Comparison of ENCODE assay signal across 2 cellular contexts in genomic region chr3:126536126-126536525, GRCh38.
TF ChIP-seq lines count a peak whose summit lies in the region.

No MANE protein-coding gene starts in this region.

TF ChIP-seq in WTC11, 78 proteins besides CTCF, POLR2A, EP300 and RAD21:
- TF ChIP-seq ZNF232 (CRISPR knock-in tag; IDR thresholded peaks at IDR 0.05) (no peak), PRRX2 (CRISPR knock-in tag; IDR thresholded peaks at IDR 0.05) (no peak), SOX15 (CRISPR knock-in tag; IDR thresholded peaks at IDR 0.05) (no peak), ZSCAN18 (CRISPR knock-in tag; IDR thresholded peaks at IDR 0.05) (no peak), OVOL2 (CRISPR knock-in tag; IDR thresholded peaks at IDR 0.05; ENCODE audit: borderline replicate concordance) (no peak), TCF7 (CRISPR knock-in tag; IDR thresholded peaks at IDR 0.05; ENCODE audit: low read depth) (no peak), RELA (CRISPR knock-in tag; IDR thresholded peaks at IDR 0.05; ENCODE audit: borderline replicate concordance) (no peak), KAT7 (CRISPR knock-in tag; IDR thresholded peaks at IDR 0.05; ENCODE audit: borderline replicate concordance) (no peak), ZNF263 (CRISPR knock-in tag; IDR thresholded peaks at IDR 0.05; ENCODE audit: low read depth) (no peak), IRF1 (CRISPR knock-in tag; IDR thresholded peaks at IDR 0.05) (no peak), JUN (CRISPR knock-in tag; IDR thresholded peaks at IDR 0.05) (no peak)
- TF ChIP-seq, protein P1, sequence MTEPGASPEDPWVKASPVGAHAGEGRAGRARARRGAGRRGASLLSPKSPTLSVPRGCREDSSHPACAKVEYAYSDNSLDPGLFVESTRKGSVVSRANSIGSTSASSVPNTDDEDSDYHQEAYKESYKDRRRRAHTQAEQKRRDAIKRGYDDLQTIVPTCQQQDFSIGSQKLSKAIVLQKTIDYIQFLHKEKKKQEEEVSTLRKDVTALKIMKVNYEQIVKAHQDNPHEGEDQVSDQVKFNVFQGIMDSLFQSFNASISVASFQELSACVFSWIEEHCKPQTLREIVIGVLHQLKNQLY (CRISPR knock-in tag; IDR thresholded peaks at IDR 0.05) = no peak
- TF ChIP-seq, protein P2, sequence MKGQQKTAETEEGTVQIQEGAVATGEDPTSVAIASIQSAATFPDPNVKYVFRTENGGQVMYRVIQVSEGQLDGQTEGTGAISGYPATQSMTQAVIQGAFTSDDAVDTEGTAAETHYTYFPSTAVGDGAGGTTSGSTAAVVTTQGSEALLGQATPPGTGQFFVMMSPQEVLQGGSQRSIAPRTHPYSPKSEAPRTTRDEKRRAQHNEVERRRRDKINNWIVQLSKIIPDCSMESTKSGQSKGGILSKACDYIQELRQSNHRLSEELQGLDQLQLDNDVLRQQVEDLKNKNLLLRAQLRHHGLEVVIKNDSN (CRISPR knock-in tag; IDR thresholded peaks at IDR 0.05) = no peak
- TF ChIP-seq, protein P3, sequence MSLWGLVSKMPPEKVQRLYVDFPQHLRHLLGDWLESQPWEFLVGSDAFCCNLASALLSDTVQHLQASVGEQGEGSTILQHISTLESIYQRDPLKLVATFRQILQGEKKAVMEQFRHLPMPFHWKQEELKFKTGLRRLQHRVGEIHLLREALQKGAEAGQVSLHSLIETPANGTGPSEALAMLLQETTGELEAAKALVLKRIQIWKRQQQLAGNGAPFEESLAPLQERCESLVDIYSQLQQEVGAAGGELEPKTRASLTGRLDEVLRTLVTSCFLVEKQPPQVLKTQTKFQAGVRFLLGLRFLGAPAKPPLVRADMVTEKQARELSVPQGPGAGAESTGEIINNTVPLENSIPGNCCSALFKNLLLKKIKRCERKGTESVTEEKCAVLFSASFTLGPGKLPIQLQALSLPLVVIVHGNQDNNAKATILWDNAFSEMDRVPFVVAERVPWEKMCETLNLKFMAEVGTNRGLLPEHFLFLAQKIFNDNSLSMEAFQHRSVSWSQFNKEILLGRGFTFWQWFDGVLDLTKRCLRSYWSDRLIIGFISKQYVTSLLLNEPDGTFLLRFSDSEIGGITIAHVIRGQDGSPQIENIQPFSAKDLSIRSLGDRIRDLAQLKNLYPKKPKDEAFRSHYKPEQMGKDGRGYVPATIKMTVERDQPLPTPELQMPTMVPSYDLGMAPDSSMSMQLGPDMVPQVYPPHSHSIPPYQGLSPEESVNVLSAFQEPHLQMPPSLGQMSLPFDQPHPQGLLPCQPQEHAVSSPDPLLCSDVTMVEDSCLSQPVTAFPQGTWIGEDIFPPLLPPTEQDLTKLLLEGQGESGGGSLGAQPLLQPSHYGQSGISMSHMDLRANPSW (CRISPR knock-in tag; conservative IDR thresholded peaks at IDR 0.05; ENCODE audit: low read depth) = no peak

TF ChIP-seq in HepG2, 621 proteins besides CTCF, POLR2A, EP300 and RAD21:
- no peak for TF ChIP-seq SNAPC2 (CRISPR knock-in tag; IDR thresholded peaks at IDR 0.05)
- 0 out of 2 replicates have a peak, but pooled peaks have one; percentile 18 for TF ChIP-seq POLR2AphosphoS5 (IDR thresholded peaks at IDR 0.05; ENCODE audit: low read depth, low read length)
